Comparison of ENCODE assay signal across 26 cellular contexts in genomic region chr5:51665295-51665593, GRCh38.
"Had no signal": no experiment of that assay in that cellular context is flagged by ENCODE, and none has a peak within 500 bp of the region (broad histone marks: within the 10 kb centered on the region; RNA-seq: fewer than 3 reads in every experiment).

No MANE protein-coding gene starts in this region.

- H3K27ac ChIP-seq: gastrocnemius medialis, heart right ventricle, lower lobe of right lung, parathyroid adenoma, sigmoid colon, spleen, testis, tibial artery, upper lobe of left lung had no signal

- DNase-seq: cerebellar nuclear complex; cortex of kidney; effector CD4-positive, alpha-beta T cell; foreskin fibroblast; gastrocnemius medialis; heart right ventricle; hypothalamus; immature natural killer cell; islet precursor cell; kidney glomerular epithelial cell; left ventricle myocardium superior; lower lobe of right lung; natural killer cell; sigmoid colon; spleen; stimulated activated CD4-positive, alpha-beta T cell treated with anti-CD3 and anti-CD28 coated beads, Interleukin-4, amount 100 ng/mL, for 4 hours; stimulated activated naive CD8-positive, alpha-beta T cell treated with anti-CD3 and anti-CD28 coated beads, Interleukin-15, Interleukin-2, amounts not matched to agents 100 U/mL and 50 U/mL, for 24 hours; substantia nigra; testis; tibial artery; upper lobe of left lung had no signal

- H3K79me2 ChIP-seq: parathyroid adenoma had no signal

- H3K4me1 ChIP-seq: gastrocnemius medialis, heart right ventricle, lower lobe of right lung, parathyroid adenoma, sigmoid colon, spleen, testis, tibial artery, upper lobe of left lung had no signal

- H2AFZ ChIP-seq: parathyroid adenoma had no signal

- H3K27ac Mint-ChIP-seq: immature natural killer cell; natural killer cell; progenitor cell of endocrine pancreas; stimulated activated memory B cell treated with anti-CD40 and anti-IgM and Interleukin-4, amounts not matched to agents 10 μg/mL and 1 μg/mL and 100 μg/mL, for 72 hours had no signal

- H3K9ac ChIP-seq: parathyroid adenoma had no signal

- H3K4me3 Mint-ChIP-seq: immature natural killer cell; natural killer cell; neural crest cell; stimulated activated memory B cell treated with anti-CD40 and anti-IgM and Interleukin-4, amounts not matched to agents 10 μg/mL and 1 μg/mL and 100 μg/mL, for 72 hours had no signal

- H3K27me3 ChIP-seq: gastrocnemius medialis, heart right ventricle, sigmoid colon, spleen, testis, tibial artery, upper lobe of left lung had no signal

- H3K27me3 Mint-ChIP-seq: progenitor cell of endocrine pancreas; stimulated activated memory B cell treated with anti-CD40 and anti-IgM and Interleukin-4, amounts not matched to agents 10 μg/mL and 1 μg/mL and 100 μg/mL, for 72 hours had no signal

- H3K9me3 Mint-ChIP-seq: natural killer cell; neural crest cell; stimulated activated memory B cell treated with anti-CD40 and anti-IgM and Interleukin-4, amounts not matched to agents 10 μg/mL and 1 μg/mL and 100 μg/mL, for 72 hours had no signal

- H3K4me3 ChIP-seq: gastrocnemius medialis, heart right ventricle, lower lobe of right lung, sigmoid colon, spleen, testis, tibial artery, upper lobe of left lung had no signal

- ATAC-seq: esophagus mucosa; gastrocnemius medialis; heart right ventricle; left ventricle myocardium superior; lower lobe of right lung; natural killer cell; stimulated activated memory B cell treated with anti-CD40 and anti-IgM and Interleukin-4, amounts not matched to agents 10 μg/mL and 1 μg/mL and 100 μg/mL, for 72 hours; stimulated activated naive CD8-positive, alpha-beta T cell treated with anti-CD3 and anti-CD28 coated beads, Interleukin-15, Interleukin-2, amounts not matched to agents 100 U/mL and 50 U/mL, for 24 hours had no signal

- H3K36me3 ChIP-seq: gastrocnemius medialis, heart right ventricle, lower lobe of right lung, sigmoid colon, spleen, tibial artery, upper lobe of left lung had no signal

- H3K36me3 Mint-ChIP-seq: immature natural killer cell; natural killer cell; stimulated activated memory B cell treated with anti-CD40 and anti-IgM and Interleukin-4, amounts not matched to agents 10 μg/mL and 1 μg/mL and 100 μg/mL, for 72 hours had no signal

- H3K4me1 Mint-ChIP-seq: immature natural killer cell; natural killer cell; stimulated activated memory B cell treated with anti-CD40 and anti-IgM and Interleukin-4, amounts not matched to agents 10 μg/mL and 1 μg/mL and 100 μg/mL, for 72 hours had no signal

- H3K9me3 ChIP-seq: gastrocnemius medialis, lower lobe of right lung, sigmoid colon, testis, tibial artery, upper lobe of left lung had no signal
